Comparison of ENCODE assay signal across 13 cellular contexts in the genomic region with DNA sequence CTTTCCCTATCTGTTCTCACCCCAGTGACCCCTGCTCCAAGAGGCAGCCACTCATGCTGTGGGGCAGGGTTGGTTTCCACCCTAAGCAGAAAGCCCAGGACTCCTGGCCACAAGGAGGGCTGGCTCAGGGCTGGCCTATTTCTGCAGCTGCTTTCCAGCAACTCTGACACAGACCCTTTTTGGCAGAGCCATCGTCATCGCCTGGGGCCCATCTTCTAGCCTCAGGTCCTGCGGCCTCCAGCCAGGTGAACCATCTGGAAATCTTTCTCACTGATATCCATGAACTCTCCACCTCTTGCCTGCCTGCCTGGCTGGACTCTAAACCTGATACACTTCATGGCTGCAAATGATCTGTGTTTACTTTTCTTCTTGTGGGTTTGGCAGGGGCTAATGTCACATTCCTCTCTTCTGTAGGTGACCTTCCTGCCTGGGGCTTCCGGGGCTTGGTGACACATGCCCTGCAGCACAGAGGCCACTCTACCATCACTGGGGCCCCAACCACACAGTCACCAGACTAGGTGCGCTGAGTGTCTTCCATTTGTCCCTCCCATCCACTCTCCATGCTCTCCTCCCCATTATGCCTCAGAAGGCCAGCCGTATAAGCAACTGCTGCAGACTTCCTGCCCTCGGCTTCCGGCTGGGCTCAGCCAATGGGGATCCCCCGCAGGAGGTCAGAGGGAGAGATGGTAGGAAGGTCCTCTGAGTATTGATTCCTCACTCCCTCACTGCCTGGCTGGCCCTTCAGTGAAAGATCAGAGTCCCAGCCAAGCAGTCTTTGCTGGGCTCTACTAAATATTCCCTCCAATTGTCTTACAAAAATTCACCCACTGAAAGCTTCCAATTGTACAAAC. TPM values are rescaled to one million over a fixed set of nuclear protein-coding genes. Genes with fewer than 3 reads are reported as not detected.
DNase-seq lines count a peak whose midpoint lies in the region; ATAC-seq, FAIRE-seq and TF ChIP-seq lines count a peak whose summit lies in the region.
"Had no signal": no experiment of that assay in that cellular context is flagged by ENCODE, and none has a peak within 500 bp of the region (broad histone marks: within the 10 kb centered on the region; RNA-seq: fewer than 3 reads in every experiment).

No MANE protein-coding gene starts in this region.

- no peak overlapping the region for H3K27ac ChIP-seq in esophagus muscularis mucosa (replicated peaks in 1 of 4)
- H3K27ac ChIP-seq in pancreas: peak overlapping the region in 1 of 4 donors; percentile 21
- no peak overlapping the region for H3K27ac ChIP-seq in transverse colon
- H3K27ac ChIP-seq: esophagus squamous epithelium, VCaP had no signal

- H3K27me3 ChIP-seq in esophagus muscularis mucosa: no peaks in the 10 kb centered on the region
- H3K27me3 ChIP-seq in pancreas: no peaks in the 10 kb centered on the region
- H3K27me3 ChIP-seq in transverse colon: no peaks in the 10 kb centered on the region
- H3K27me3 ChIP-seq: esophagus squamous epithelium had no signal

- H3K36me3 ChIP-seq in esophagus muscularis mucosa: no peaks in the 10 kb centered on the region
- H3K36me3 ChIP-seq in pancreas: no peaks in the 10 kb centered on the region
- no peaks in the 10 kb centered on the region for H3K36me3 ChIP-seq in transverse colon
- H3K36me3 ChIP-seq: esophagus squamous epithelium had no signal

- no peaks in the 10 kb centered on the region for H3K9me3 ChIP-seq in esophagus muscularis mucosa
- no peaks in the 10 kb centered on the region for H3K9me3 ChIP-seq in pancreas
- no peaks in the 10 kb centered on the region for H3K9me3 ChIP-seq in transverse colon
- H3K9me3 ChIP-seq: esophagus squamous epithelium had no signal

- intact Hi-C loops in esophagus muscularis mucosa (cut with DNase I) (no loop called here), pancreas (cut with DNase I) (no loop called here), transverse colon (cut with DNase I; ENCODE audit: low total_unique reads) (no loop called here)

- DNase-seq in DMS53 treated with DMSO at 0.1 percent for 48 hours (lab: John Stamatoyannopoulos, UW; ENCODE audit: unreplicated experiment) (peak; percentile 66), NCI-H2196 treated with DMSO at 0.1 percent for 48 hours (lab: John Stamatoyannopoulos, UW; ENCODE audit: unreplicated experiment) (peak; percentile 95), esophagus muscularis mucosa (ENCODE audit: extremely low spot score) (peak; percentile 84), pancreas (no peak), transverse colon (no peak), GOT3 (lab: John Stamatoyannopoulos, UW) (no peak), SHP77 treated with DMSO at 0.1 percent for 48 hours (lab: John Stamatoyannopoulos, UW) (no peak), KBM-7 (no peak)
- DNase-seq: activated gamma-delta T cell treated with Interleukin-2 at 50 U/mL for 16 hours, esophagus squamous epithelium, NCI-H1048 had no signal

- in situ Hi-C loops in transverse colon (cut with MboI; ENCODE audit: low pct_ligation_motif_present in 1 of 4, low pct_unique_long_range_greater_than_20kb in 1 of 4, low sequenced_read_pairs in 3 of 4) (loop anchor here in 1 of 4 donors (10.0 kb wide), 1 partner anchor 711 kb away; no protein-coding TSS in a partner anchor), KBM-7 (cut with MboI; ENCODE audit: low pct_unique_long_range_greater_than_20kb, low sequenced_read_pairs) (no loop called here)

- ATAC-seq in pancreas: peak in 3 of 4 donors; percentile 43 to 80 (median 71)
- ATAC-seq: SK-N-SH treated with all-trans-retinoic acid at 6 μM for 48 hours had no signal

- FAIRE-seq in pancreas (lab: Jason Lieb, UNC): no peak

- WGBS in esophagus muscularis mucosa: 78% methylated on average over 9 of the region's 9 CpGs
- 57 to 59% methylated on average over 9 of the region's 9 CpGs for WGBS in pancreas, 2 donors
- WGBS in transverse colon (ENCODE audit: low coverage in 1 of 2), 2 donors: 80 to 87% methylated on average over 3 to 9 of the region's 9 CpGs

- H3K4me1 ChIP-seq in esophagus muscularis mucosa: peaks cover 0 to 33% (median 2%) of the 10 kb centered on the region in 4 donors
- H3K4me1 ChIP-seq in pancreas: peaks cover 0 to 3% (median 0%) of the 10 kb centered on the region in 3 donors
- H3K4me1 ChIP-seq in transverse colon: no peaks in the 10 kb centered on the region

- H3K4me3 ChIP-seq in esophagus muscularis mucosa (no peak overlapping the region), pancreas (no peak overlapping the region), transverse colon (no peak overlapping the region)
- H3K4me3 ChIP-seq: esophagus squamous epithelium had no signal

- TF ChIP-seq POLR2A in esophagus muscularis mucosa (IDR thresholded peaks at IDR 0.05; ENCODE audit: low read depth): no peak
- no peak for TF ChIP-seq POLR2A in transverse colon (IDR thresholded peaks at IDR 0.05)

- TF ChIP-seq EP300 in esophagus muscularis mucosa (IDR thresholded peaks at IDR 0.05) (no peak), transverse colon (IDR thresholded peaks at IDR 0.05; ENCODE audit: low read depth) (no peak)

- TF ChIP-seq CTCF in esophagus muscularis mucosa (IDR thresholded peaks at IDR 0.05) (no peak), pancreas (IDR thresholded peaks at IDR 0.05) (no peak), transverse colon (IDR thresholded peaks at IDR 0.05) (no peak)

RNA-seq across cellular contexts. Expression of a gene that starts 9.7 kb away (rescaled TPM):
- total RNA-seq in esophagus muscularis mucosa (10 to 100 TPM; 69.4 to 96.0 (median 82.8) TPM), pancreas (10 to 100 TPM in 4 of 6 donors, 1 to 10 TPM in 2; 7.9 to 23.4 (median 12.8) TPM), transverse colon (10 to 100 TPM; 10.3 to 43.0 (median 35.4) TPM)
- polyA plus RNA-seq in pancreas: 10 to 100 TPM in 1 of 2 donors, 1 to 10 TPM in 1; 10.0 to 24.1 TPM

Comparison
In these comparisons a context has a peak if more than half of its experiments do, and no peak if none do; other contexts are left out.
1. DNase-seq: peak in DMS53 treated with DMSO at 0.1 percent for 48 hours (single experiment), NCI-H2196 treated with DMSO at 0.1 percent for 48 hours (single experiment) and esophagus muscularis mucosa (single experiment); none in pancreas (0 of 6), transverse colon (single experiment), GOT3 (single experiment), SHP77 treated with DMSO at 0.1 percent for 48 hours (single experiment) and KBM-7 (single experiment).